Comparison of ENCODE assay signal across 16 cellular contexts in the genomic region with DNA sequence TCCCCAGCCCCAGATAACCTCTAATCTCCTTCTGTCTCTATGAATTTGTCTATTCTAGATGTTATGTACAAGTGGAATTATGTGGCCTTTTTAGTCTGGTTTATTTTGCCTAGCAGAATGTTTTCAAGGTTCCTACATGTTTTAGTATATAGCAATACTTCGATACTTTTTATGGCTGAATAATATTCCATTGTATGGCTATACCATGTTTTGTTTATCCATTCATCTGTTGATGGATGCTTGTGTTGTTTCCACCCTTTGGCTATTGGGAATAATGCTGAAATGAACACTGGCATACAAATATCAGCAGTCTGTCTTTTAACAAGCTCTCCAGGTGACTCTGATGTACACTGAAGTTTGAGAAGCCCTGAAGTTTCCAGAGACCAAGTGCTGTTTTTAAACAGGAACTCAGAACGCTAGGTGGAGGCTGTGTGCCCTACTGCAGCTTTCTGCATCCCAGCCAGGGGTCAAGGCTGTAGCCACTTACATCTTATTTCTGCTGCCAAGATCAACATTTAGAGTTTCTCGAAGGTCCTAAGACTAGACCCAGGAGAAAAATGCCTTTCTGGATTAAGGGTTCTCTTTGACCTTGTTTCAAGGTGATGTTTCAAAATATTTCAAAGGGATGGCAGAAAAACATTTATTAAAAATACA.
A peak's percentile ranks its signal among the peaks of the same experiment; 100 is the strongest.
DNase-seq lines count a peak whose midpoint lies in the region; ATAC-seq and TF ChIP-seq lines count a peak whose summit lies in the region.
"Had no signal": no experiment of that assay in that cellular context is flagged by ENCODE, and none has a peak within 500 bp of the region (broad histone marks: within the 10 kb centered on the region; RNA-seq: fewer than 3 reads in every experiment).

No MANE protein-coding gene starts in this region.

- H3K4me1 ChIP-seq in cardiac muscle cell (ENCODE audit: low read depth): peaks cover 23% of the 10 kb centered on the region
- H3K4me1 ChIP-seq in left lung: no peaks in the 10 kb centered on the region
- H3K4me1 ChIP-seq in testis: peaks cover 8% of the 10 kb centered on the region
- H3K4me1 ChIP-seq in aorta (ENCODE audit: control insufficient read depth in 1 of 2, insufficient read depth in 2 of 2, low read length in 2 of 2): peaks cover 3 to 8% of the 10 kb centered on the region in 2 donors
- H3K4me1 ChIP-seq in BE2C: peaks cover 11% of the 10 kb centered on the region; the same call in 1 of the 2 replicates

- in situ Hi-C loops in astrocyte of the spinal cord (cut with HindIII; ENCODE audit: low sequenced_read_pairs): no loop called here

- ATAC-seq in left lung (peak; percentile 73), aorta (ENCODE audit: low FRiP score) (no peak)
- ATAC-seq: GM12878 had no signal

- intact Hi-C loops in cardiac septum (cut with DNase I) (no loop called here), left lung (cut with DNase I) (no loop called here), testis (cut with DNase I; ENCODE audit: low total_unique reads) (no loop called here), aorta (cut with DNase I) (loop anchor here in 1 of 2 donors (5.0 kb wide), 1 partner anchor 121 kb away; a partner anchor contains a TSS)

- H3K9me3 ChIP-seq in cardiac muscle cell (ENCODE audit: low read depth) (no peaks in the 10 kb centered on the region), left lung (no peaks in the 10 kb centered on the region), testis (no peaks in the 10 kb centered on the region), aorta (ENCODE audit: control insufficient read depth, low read length) (no peaks in the 10 kb centered on the region), BE2C (no peaks in the 10 kb centered on the region)

- WGBS in testis, 2 donors: 51 to 57% methylated on average over 3 of the region's 3 CpGs
- WGBS in aorta, 2 donors: 34 to 35% methylated on average over 3 of the region's 3 CpGs

- TF ChIP-seq CTCF in cardiac muscle cell (IDR thresholded peaks at IDR 0.05; ENCODE audit: low read depth, low read length) (peak; percentile 4), astrocyte of the spinal cord (IDR thresholded peaks at IDR 0.05; ENCODE audit: low read depth, low read length) (peak; percentile 7), left lung (IDR thresholded peaks at IDR 0.05) (no peak), testis (IDR thresholded peaks at IDR 0.05) (no peak), BE2C (IDR thresholded peaks at IDR 0.05; ENCODE audit: low read depth, low read length) (no peak)

- no peak for DNase-seq in cardiac muscle cell (ENCODE audit: low read depth in 1 of 2, low spot score in 1 of 2)
- DNase-seq in cardiac septum (ENCODE audit: low spot score): no peak
- DNase-seq in astrocyte of the spinal cord (ENCODE audit: low read depth, low spot score): peak; percentile 13
- DNase-seq in left lung: no peak
- DNase-seq in testis: peak; percentile 69
- no peak for DNase-seq in aorta
- no peak for DNase-seq in BE2C
- no peak for DNase-seq in DMS114 treated with DMSO at 0.1 percent for 48 hours (lab: John Stamatoyannopoulos, UW; ENCODE audit: unreplicated experiment)
- DNase-seq: C1 segment of cervical spinal cord, DMS53, GM23248, NCI-H1436 treated with DMSO at 0.1 percent for 48 hours, NCI-H2081, NCI-H526 had no signal

- H3K36me3 ChIP-seq in cardiac muscle cell: no peaks in the 10 kb centered on the region
- H3K36me3 ChIP-seq in left lung: no peaks in the 10 kb centered on the region
- no peaks in the 10 kb centered on the region for H3K36me3 ChIP-seq in testis (ENCODE audit: low read depth, missing control alignments)
- H3K36me3 ChIP-seq in aorta (ENCODE audit: control insufficient read depth in 1 of 2, insufficient read depth in 2 of 2, low read length in 1 of 2): no peaks in the 10 kb centered on the region
- no peaks in the 10 kb centered on the region for H3K36me3 ChIP-seq in BE2C

- H3K27ac ChIP-seq in cardiac muscle cell (no peak overlapping the region), left lung (no peak overlapping the region), testis (no peak overlapping the region), aorta (ENCODE audit: low read depth in 1 of 2, low read length in 2 of 2) (no peak overlapping the region)
- H3K27ac ChIP-seq: GM23248, HL-60 had no signal

- H3K4me3 ChIP-seq in cardiac muscle cell (no peak overlapping the region), astrocyte of the spinal cord (ENCODE audit: low read depth, low read length) (no peak overlapping the region), left lung (no peak overlapping the region), testis (no peak overlapping the region), aorta (ENCODE audit: low read length in 2 of 2) (no peak overlapping the region), BE2C (ENCODE audit: low read depth, low read length) (no peak overlapping the region)
- H3K4me3 ChIP-seq: GM12878, GM23248 had no signal

- no peak for TF ChIP-seq POLR2A in testis (IDR thresholded peaks at IDR 0.05)

- H3K27me3 ChIP-seq in cardiac muscle cell (no peaks in the 10 kb centered on the region), left lung (no peaks in the 10 kb centered on the region), testis (no peaks in the 10 kb centered on the region), aorta (ENCODE audit: control insufficient read depth in 1 of 2, insufficient read depth in 2 of 2, low read length in 1 of 2) (no peaks in the 10 kb centered on the region), BE2C (no peaks in the 10 kb centered on the region)

Comparison
In these comparisons a context has a peak if more than half of its experiments do, and no peak if none do; other contexts are left out.
1. DNase-seq: peak in astrocyte of the spinal cord (single experiment) and testis (single experiment); none in cardiac muscle cell (0 of 2), cardiac septum (single experiment), left lung (0 of 2), aorta (0 of 2), BE2C (single experiment) and DMS114 treated with DMSO at 0.1 percent for 48 hours (single experiment).
2. CTCF ChIP-seq: peak in cardiac muscle cell (single experiment) and astrocyte of the spinal cord (single experiment); none in left lung (0 of 2), testis (0 of 3) and BE2C (single experiment).